Comparison of ENCODE assay signal across 15 cellular contexts in the genomic region with DNA sequence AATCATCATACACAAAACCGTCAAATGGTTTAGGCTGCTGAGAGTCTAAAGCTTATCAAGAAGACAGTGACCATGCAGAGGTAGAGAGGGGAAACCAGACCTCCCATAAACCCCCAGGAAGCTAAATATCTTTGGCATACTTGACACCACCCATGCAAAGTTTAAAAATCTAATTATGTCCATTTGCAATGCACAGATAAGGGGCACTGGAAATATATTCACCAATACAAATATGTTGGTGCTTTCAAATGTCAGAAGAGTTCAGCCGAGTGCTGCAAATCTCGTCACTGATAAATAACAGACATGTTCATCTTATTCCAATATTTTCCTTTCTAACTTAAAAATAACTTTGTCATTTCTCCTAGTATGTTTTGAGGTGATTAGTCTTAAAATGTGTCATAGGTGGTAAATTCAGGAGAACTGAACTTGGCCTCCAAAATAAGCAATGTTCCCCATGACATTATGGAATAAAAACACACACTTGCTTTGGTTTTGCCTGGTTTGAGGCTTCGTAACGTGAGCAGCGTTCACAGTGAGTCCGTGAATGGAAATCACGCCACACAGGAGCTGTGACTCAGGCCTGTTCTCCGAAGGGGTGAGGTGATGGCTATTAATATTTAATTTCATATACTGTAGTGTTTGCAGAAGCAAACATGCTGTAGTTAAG.
DNase-seq lines count a peak whose midpoint lies in the region; ATAC-seq lines count a peak whose summit lies in the region.
"Had no signal": no experiment of that assay in that cellular context is flagged by ENCODE, and none has a peak within 500 bp of the region (broad histone marks: within the 10 kb centered on the region; RNA-seq: fewer than 3 reads in every experiment).

No MANE protein-coding gene starts in this region.

- H3K9me3 Mint-ChIP-seq in naive thymus-derived CD4-positive, alpha-beta T cell = no peaks in the 10 kb centered on the region
- no peaks in the 10 kb centered on the region for H3K9me3 Mint-ChIP-seq in activated naive CD8-positive, alpha-beta T cell treated with anti-CD3 and anti-CD28 coated beads, Interleukin-2, amount 50 U/mL, for 24 hours
- H3K9me3 Mint-ChIP-seq: activated naive CD4-positive, alpha-beta T cell treated with anti-CD3 and anti-CD28 coated beads, Interleukin-2, amount 50 U/mL, for 24 hours; CD4-positive, CD25-positive, alpha-beta regulatory T cell; naive thymus-derived CD8-positive, alpha-beta T cell; T-helper 2 cell treated with Interferon-gamma antibody and Interleukin-4, amounts not matched to agents 5 μg/mL and 100 μg/mL, for 36 hours had no signal

- peaks cover 0 to 4% (median 0%) of the 10 kb centered on the region in 5 donors for H3K36me3 Mint-ChIP-seq in naive thymus-derived CD4-positive, alpha-beta T cell
- H3K36me3 Mint-ChIP-seq in activated naive CD8-positive, alpha-beta T cell treated with anti-CD3 and anti-CD28 coated beads, Interleukin-2, amount 50 U/mL, for 24 hours (ENCODE audit: low read depth) = peaks cover 3% of the 10 kb centered on the region
- H3K36me3 Mint-ChIP-seq: activated naive CD4-positive, alpha-beta T cell treated with anti-CD3 and anti-CD28 coated beads, Interleukin-2, amount 50 U/mL, for 24 hours; CD4-positive, CD25-positive, alpha-beta regulatory T cell had no signal

- H3K4me1 Mint-ChIP-seq in naive thymus-derived CD4-positive, alpha-beta T cell = peaks cover 0 to 12% (median 0%) of the 10 kb centered on the region in 7 donors
- H3K4me1 Mint-ChIP-seq in activated naive CD8-positive, alpha-beta T cell treated with anti-CD3 and anti-CD28 coated beads, Interleukin-2, amount 50 U/mL, for 24 hours = peaks cover 11% of the 10 kb centered on the region
- H3K4me1 Mint-ChIP-seq: activated naive CD4-positive, alpha-beta T cell treated with anti-CD3 and anti-CD28 coated beads, Interleukin-2, amount 50 U/mL, for 24 hours had no signal

- H3K27ac ChIP-seq in cingulate gyrus (ENCODE audit: low read depth, low read length) (peak overlapping the region; percentile 86), mesenchymal stem cell (ENCODE audit: low read length, poor library complexity, severe bottlenecking) (peak overlapping the region; percentile 22), temporal lobe (ENCODE audit: low read depth, low read length) (peak overlapping the region; percentile 90)
- no peak overlapping the region for H3K27ac ChIP-seq in naive thymus-derived CD4-positive, alpha-beta T cell (ENCODE audit: low read depth, low read length)

- H3K23ac ChIP-seq in mesenchymal stem cell (ENCODE audit: low read length in 2 of 2) = no peak overlapping the region

- peak overlapping the region; percentile 76 for H2AK5ac ChIP-seq in mesenchymal stem cell (ENCODE audit: low read length, severe bottlenecking)

- no peak overlapping the region for H2AFZ ChIP-seq in mesenchymal stem cell (ENCODE audit: low read depth, low read length)

- no peak overlapping the region for H2BK15ac ChIP-seq in mesenchymal stem cell (ENCODE audit: low read depth, poor library complexity, severe bottlenecking)

- 76% methylated on average over 8 of the region's 9 CpGs for WGBS in mesenchymal stem cell

- no peak overlapping the region for H3K4me3 Mint-ChIP-seq in naive thymus-derived CD4-positive, alpha-beta T cell
- no peak overlapping the region for H3K4me3 Mint-ChIP-seq in activated naive CD8-positive, alpha-beta T cell treated with anti-CD3 and anti-CD28 coated beads, Interleukin-2, amount 50 U/mL, for 24 hours
- H3K4me3 Mint-ChIP-seq: activated naive CD4-positive, alpha-beta T cell treated with anti-CD3 and anti-CD28 coated beads, Interleukin-2, amount 50 U/mL, for 24 hours; CD4-positive, CD25-positive, alpha-beta regulatory T cell; naive thymus-derived CD8-positive, alpha-beta T cell; T-helper 2 cell treated with Interferon-gamma antibody and Interleukin-4, amounts not matched to agents 5 μg/mL and 100 μg/mL, for 36 hours had no signal

- no peaks in the 10 kb centered on the region for H3K27me3 ChIP-seq in mesenchymal stem cell (ENCODE audit: control insufficient read depth in 1 of 2, insufficient read depth in 1 of 2, low read length in 2 of 2)
- no peaks in the 10 kb centered on the region for H3K27me3 ChIP-seq in naive thymus-derived CD4-positive, alpha-beta T cell (ENCODE audit: control insufficient read depth in 2 of 2, insufficient read depth in 2 of 2, low read length in 2 of 2)

- peaks cover 25% of the 10 kb centered on the region for H3K4me1 ChIP-seq in mesenchymal stem cell (ENCODE audit: control insufficient read depth, insufficient read depth, low read depth, low read length)
- H3K4me1 ChIP-seq in naive thymus-derived CD4-positive, alpha-beta T cell (ENCODE audit: control insufficient read depth in 2 of 2, insufficient read depth in 2 of 2, low read length in 2 of 2) = no peaks in the 10 kb centered on the region

- ATAC-seq in GM18873 (IDR thresholded peaks at IDR 0.05; ENCODE audit: low FRiP score, unreplicated experiment) = no peak
- ATAC-seq in naive thymus-derived CD4-positive, alpha-beta T cell = no peak
- ATAC-seq in activated naive CD8-positive, alpha-beta T cell treated with anti-CD3 and anti-CD28 coated beads, Interleukin-2, amount 50 U/mL, for 24 hours = no peak

- POLR2A ChIA-PET in naive thymus-derived CD4-positive, alpha-beta T cell (lab: Charles Lee) = no interaction called here

- H3K18ac ChIP-seq in mesenchymal stem cell (ENCODE audit: low read depth in 1 of 2, low read length in 2 of 2) = no peak overlapping the region

- no peaks in the 10 kb centered on the region for H3K9me3 ChIP-seq in mesenchymal stem cell (ENCODE audit: control insufficient read depth, low read length)
- H3K9me3 ChIP-seq in naive thymus-derived CD4-positive, alpha-beta T cell (ENCODE audit: control insufficient read depth in 2 of 3, low read length in 3 of 3) = no peaks in the 10 kb centered on the region

- no peak overlapping the region for H4K8ac ChIP-seq in mesenchymal stem cell (ENCODE audit: low read length)

- peaks cover 0 to 4% of the 10 kb centered on the region in 2 experiments for H3K36me3 ChIP-seq in mesenchymal stem cell (ENCODE audit: control insufficient read depth in 1 of 2, insufficient read depth in 2 of 2, low read depth in 1 of 2, low read length in 2 of 2)
- H3K36me3 ChIP-seq in naive thymus-derived CD4-positive, alpha-beta T cell (ENCODE audit: control insufficient read depth in 2 of 3, insufficient read depth in 3 of 3, low read length in 3 of 3) = no peaks in the 10 kb centered on the region

- H3K14ac ChIP-seq in mesenchymal stem cell (ENCODE audit: low read length in 2 of 2) = no peak overlapping the region

- H4K91ac ChIP-seq in mesenchymal stem cell (ENCODE audit: low read length) = no peak overlapping the region

- CTCF ChIA-PET in naive thymus-derived CD4-positive, alpha-beta T cell (lab: Charles Lee) = interaction anchor here (0.6 to 1.1 kb wide), 2 partner anchors 82 to 226 kb away, joined by 3 to 4 read pairs; no protein-coding TSS in a partner anchor

- H3K27ac Mint-ChIP-seq in naive thymus-derived CD4-positive, alpha-beta T cell = no peak overlapping the region
- H3K27ac Mint-ChIP-seq in activated naive CD8-positive, alpha-beta T cell treated with anti-CD3 and anti-CD28 coated beads, Interleukin-2, amount 50 U/mL, for 24 hours = no peak overlapping the region
- H3K27ac Mint-ChIP-seq: activated naive CD4-positive, alpha-beta T cell treated with anti-CD3 and anti-CD28 coated beads, Interleukin-2, amount 50 U/mL, for 24 hours; naive thymus-derived CD8-positive, alpha-beta T cell; T-helper 2 cell treated with Interferon-gamma antibody and Interleukin-4, amounts not matched to agents 5 μg/mL and 100 μg/mL, for 36 hours had no signal

- no peak overlapping the region for H2BK12ac ChIP-seq in mesenchymal stem cell (ENCODE audit: low read length in 2 of 2)

- H3K4me2 ChIP-seq in mesenchymal stem cell (ENCODE audit: low read length, poor library complexity, severe bottlenecking) = no peak overlapping the region

- peaks cover 14% of the 10 kb centered on the region for H3K79me1 ChIP-seq in mesenchymal stem cell (replicated peaks; ENCODE audit: low read length, poor library complexity, severe bottlenecking)

- no peak overlapping the region for H2BK120ac ChIP-seq in mesenchymal stem cell (ENCODE audit: low read depth, low read length)

- peaks cover 0 to 2% (median 0%) of the 10 kb centered on the region in 5 donors for H3K27me3 Mint-ChIP-seq in naive thymus-derived CD4-positive, alpha-beta T cell
- H3K27me3 Mint-ChIP-seq in activated naive CD8-positive, alpha-beta T cell treated with anti-CD3 and anti-CD28 coated beads, Interleukin-2, amount 50 U/mL, for 24 hours = no peaks in the 10 kb centered on the region
- H3K27me3 Mint-ChIP-seq: activated naive CD4-positive, alpha-beta T cell treated with anti-CD3 and anti-CD28 coated beads, Interleukin-2, amount 50 U/mL, for 24 hours; CD4-positive, CD25-positive, alpha-beta regulatory T cell; naive thymus-derived CD8-positive, alpha-beta T cell had no signal

- H3K9ac ChIP-seq in mesenchymal stem cell (ENCODE audit: low read length) = no peak overlapping the region

- DNase-seq in OCI-M2 (lab: John Stamatoyannopoulos, UW; ENCODE audit: unreplicated experiment) (peak; percentile 10), mesenchymal stem cell (no peak), cerebellar nuclear complex (lab: John Stamatoyannopoulos, UW) (no peak)
- DNase-seq in naive thymus-derived CD4-positive, alpha-beta T cell = no peak
- no peak for DNase-seq in activated naive CD8-positive, alpha-beta T cell treated with anti-CD3 and anti-CD28 coated beads, Interleukin-2, amount 50 U/mL, for 24 hours
- DNase-seq: activated CD8-positive, alpha-beta memory T cell treated with anti-CD3 and anti-CD28 coated beads for 24 hours; GOT3; NCI-H1930 had no signal

- H2BK5ac ChIP-seq in mesenchymal stem cell (ENCODE audit: low read depth, low read length, poor library complexity, severe bottlenecking) = no peak overlapping the region

- intact Hi-C loops in naive thymus-derived CD4-positive, alpha-beta T cell (cut with micrococcal nuclease) = no loop called here

- H3K4me3 ChIP-seq in mesenchymal stem cell (ENCODE audit: insufficient read depth in 1 of 2, low read depth in 1 of 2, low read length in 2 of 2) = no peak overlapping the region
- H3K4me3 ChIP-seq in naive thymus-derived CD4-positive, alpha-beta T cell (ENCODE audit: low read length) = no peak overlapping the region

- no peak overlapping the region for H3K4ac ChIP-seq in mesenchymal stem cell (ENCODE audit: low read depth in 1 of 2, low read length in 2 of 2)
